ENCODE assay signal across 9 cellular contexts in the genomic region with DNA sequence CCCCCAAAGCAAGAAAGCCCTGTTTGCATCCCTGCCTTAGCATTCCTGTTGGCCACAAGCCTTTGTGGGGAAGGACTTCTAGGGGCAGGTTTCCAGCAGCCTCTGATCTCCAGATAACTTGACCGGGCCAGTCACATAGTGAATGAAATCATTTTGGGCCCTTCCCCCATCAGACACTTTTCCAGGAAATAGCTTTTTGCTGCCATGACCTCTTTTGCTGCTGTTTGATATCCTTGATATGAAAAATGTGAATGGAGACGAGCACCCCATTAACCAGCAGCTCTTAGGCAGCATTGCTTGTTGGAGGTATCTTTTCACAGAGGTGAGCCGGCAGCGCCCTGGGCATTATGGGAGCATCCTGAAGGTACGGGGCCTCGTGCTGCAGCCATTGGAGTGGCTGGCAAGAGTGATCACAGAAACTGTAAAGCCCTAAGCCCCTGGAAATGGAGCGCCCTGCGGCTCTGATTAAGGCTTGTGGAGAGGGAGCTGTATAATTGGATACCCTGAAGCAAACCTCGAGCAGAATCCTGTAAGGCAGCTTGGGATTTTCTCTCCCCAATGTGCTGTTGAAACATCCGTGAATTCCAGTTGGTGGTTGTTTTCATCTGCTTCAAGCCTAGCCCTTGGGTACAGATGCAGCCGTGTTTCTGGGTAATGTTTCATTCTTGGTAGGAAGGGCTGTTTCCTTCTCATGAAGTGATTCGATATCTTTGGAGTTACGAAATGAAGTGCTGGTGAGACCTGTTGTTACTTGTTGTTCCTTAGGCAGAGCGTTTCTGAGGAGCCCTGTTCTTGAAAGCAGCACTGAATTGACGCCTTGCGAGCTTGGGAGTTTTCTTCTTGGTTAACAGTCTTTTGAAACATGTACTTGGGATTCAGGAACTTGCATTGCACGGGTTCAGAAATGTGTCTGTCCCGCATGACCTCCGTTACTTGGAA.
A peak's percentile ranks its signal among the peaks of the same experiment; 100 is the strongest.
DNase-seq lines count a peak whose midpoint lies in the region; ATAC-seq and TF ChIP-seq lines count a peak whose summit lies in the region.
"Had no signal": no experiment of that assay in that cellular context is flagged by ENCODE, and none has a peak within 500 bp of the region (broad histone marks: within the 10 kb centered on the region; RNA-seq: fewer than 3 reads in every experiment).

No MANE protein-coding gene starts in this region.

- H3K79me2 ChIP-seq in osteoblast (ENCODE audit: insufficient read depth, low read length) = no peaks in the 10 kb centered on the region

- intact Hi-C loops in CD14-positive monocyte (cut with micrococcal nuclease) = no loop called here
- intact Hi-C loops in activated CD8-positive, alpha-beta T cell treated with anti-CD3 and anti-CD28 coated beads for 36 hours (cut with micrococcal nuclease) = no loop called here

- H3K27me3 Mint-ChIP-seq in CD14-positive monocyte (ENCODE audit: low read depth in 3 of 3) (peaks cover 0 to 2% (median 0%) of the 10 kb centered on the region in 3 donors), endodermal cell (ENCODE audit: insufficient read depth) (peaks cover 4% of the 10 kb centered on the region)
- H3K27me3 Mint-ChIP-seq in activated CD8-positive, alpha-beta T cell treated with anti-CD3 and anti-CD28 coated beads for 36 hours = peaks cover 2% of the 10 kb centered on the region

- 87 to 88% methylated on average over 8 to 19 of the region's 19 CpGs for WGBS in endodermal cell (ENCODE audit: insufficient coverage in 1 of 2, insufficient read length in 1 of 2), 2 experiments

- peaks cover 9% of the 10 kb centered on the region for H3K27me3 ChIP-seq in endodermal cell (ENCODE audit: control insufficient read depth, insufficient read depth, low read length, poor library complexity, severe bottlenecking)
- no peaks in the 10 kb centered on the region for H3K27me3 ChIP-seq in osteoblast (ENCODE audit: insufficient read depth, low read length)

- no peaks in the 10 kb centered on the region for H3K9me3 ChIP-seq in endodermal cell (ENCODE audit: control insufficient read depth, low read length)
- no peaks in the 10 kb centered on the region for H3K9me3 ChIP-seq in osteoblast (ENCODE audit: low read depth, low read length)

- H3K4me1 ChIP-seq in endodermal cell (ENCODE audit: control insufficient read depth, insufficient read depth, low read length) = peaks cover 3% of the 10 kb centered on the region
- peaks cover 17% of the 10 kb centered on the region for H3K4me1 ChIP-seq in osteoblast (ENCODE audit: insufficient read depth, low read length)

- no peak overlapping the region for H3K27ac ChIP-seq in endodermal cell (ENCODE audit: low read depth, low read length)
- H3K27ac ChIP-seq in osteoblast (ENCODE audit: low read depth, low read length) = peak overlapping the region; percentile 46

- H3K9me3 Mint-ChIP-seq in CD14-positive monocyte = no peaks in the 10 kb centered on the region
- H3K9me3 Mint-ChIP-seq in endodermal cell = no peaks in the 10 kb centered on the region
- peaks cover 2% of the 10 kb centered on the region for H3K9me3 Mint-ChIP-seq in activated CD8-positive, alpha-beta T cell treated with anti-CD3 and anti-CD28 coated beads for 36 hours

- peak overlapping the region; percentile 69 for H2AFZ ChIP-seq in osteoblast (ENCODE audit: low read length)

- H3K4me1 Mint-ChIP-seq in CD14-positive monocyte (peaks cover 79% of the 10 kb centered on the region), endodermal cell (peaks cover 14% of the 10 kb centered on the region)
- H3K4me1 Mint-ChIP-seq in activated CD8-positive, alpha-beta T cell treated with anti-CD3 and anti-CD28 coated beads for 36 hours (ENCODE audit: low read depth) = peaks cover 22% of the 10 kb centered on the region

- TF ChIP-seq CTCF in CD14-positive monocyte (IDR thresholded peaks at IDR 0.05) (no peak), endodermal cell (conservative IDR thresholded peaks at IDR 0.05) (no peak), osteoblast (IDR thresholded peaks at IDR 0.05; ENCODE audit: extremely low read depth, low read depth, low read length) (no peak)
- TF ChIP-seq CTCF in activated CD8-positive, alpha-beta T cell treated with anti-CD3 and anti-CD28 coated beads for 36 hours (IDR thresholded peaks at IDR 0.05) = no peak

- H4K20me1 ChIP-seq in osteoblast (ENCODE audit: insufficient read depth, low read length) = no peaks in the 10 kb centered on the region

- H3K36me3 Mint-ChIP-seq in CD14-positive monocyte (peaks cover 0 to 4% of the 10 kb centered on the region in 2 donors), endodermal cell (ENCODE audit: low read depth) (no peaks in the 10 kb centered on the region)
- no peaks in the 10 kb centered on the region for H3K36me3 Mint-ChIP-seq in activated CD8-positive, alpha-beta T cell treated with anti-CD3 and anti-CD28 coated beads for 36 hours (ENCODE audit: low read depth)

- no peak for TF ChIP-seq POLR2A in erythroblast (IDR thresholded peaks at IDR 0.05; ENCODE audit: low read length)

- no peak overlapping the region for H3K4me3 ChIP-seq in endodermal cell (ENCODE audit: low read length)
- no peak overlapping the region for H3K4me3 ChIP-seq in osteoblast (ENCODE audit: insufficient read depth, low read length)

- H3K4me3 Mint-ChIP-seq in CD14-positive monocyte = peak overlapping the region; percentile 53 to 86
- no peak overlapping the region for H3K4me3 Mint-ChIP-seq in endodermal cell
- H3K4me3 Mint-ChIP-seq in activated CD8-positive, alpha-beta T cell treated with anti-CD3 and anti-CD28 coated beads for 36 hours = no peak overlapping the region

- peak overlapping the region; percentile 35 to 88 (median 61) for H3K27ac Mint-ChIP-seq in CD14-positive monocyte
- H3K27ac Mint-ChIP-seq in endodermal cell = no peak overlapping the region
- H3K27ac Mint-ChIP-seq in activated CD8-positive, alpha-beta T cell treated with anti-CD3 and anti-CD28 coated beads for 36 hours = no peak overlapping the region

- no peak for ATAC-seq in GM19397 (IDR thresholded peaks at IDR 0.05; ENCODE audit: unreplicated experiment)
- no peak for ATAC-seq in activated CD8-positive, alpha-beta T cell treated with anti-CD3 and anti-CD28 coated beads for 36 hours

- DNase-seq in CD14-positive monocyte (ENCODE audit: low spot score) = peak; percentile 49
- DNase-seq in NCI-H82 (lab: John Stamatoyannopoulos, UW) = peak; percentile 87
- DNase-seq in endodermal cell = peak; percentile 55
- no peak for DNase-seq in osteoblast (ENCODE audit: insufficient read length, low spot score, missing footprints)
- no peak for DNase-seq in GOT3 (lab: John Stamatoyannopoulos, UW)
- no peak for DNase-seq in erythroblast (lab: John Stamatoyannopoulos, UW)
- no peak for DNase-seq in activated CD8-positive, alpha-beta T cell treated with anti-CD3 and anti-CD28 coated beads for 36 hours
- DNase-seq: stimulated activated CD4-positive, alpha-beta T cell treated with anti-CD3 and anti-CD28 coated beads, Interleukin-15, amount 100 ng/mL, for 24 hours had no signal

- peak overlapping the region; percentile 46 for H3K4me2 ChIP-seq in osteoblast (ENCODE audit: insufficient read depth, low read length)

- CTCF ChIA-PET in activated CD8-positive, alpha-beta T cell treated with anti-CD3 and anti-CD28 coated beads for 36 hours (lab: Charles Lee) = no interaction called here

- POLR2A ChIA-PET in activated CD8-positive, alpha-beta T cell treated with anti-CD3 and anti-CD28 coated beads for 36 hours (lab: Charles Lee) = no interaction called here

- no peaks in the 10 kb centered on the region for H3K36me3 ChIP-seq in endodermal cell (ENCODE audit: control insufficient read depth, insufficient read depth, low read length)
- no peaks in the 10 kb centered on the region for H3K36me3 ChIP-seq in osteoblast (ENCODE audit: insufficient read depth, low read length)

- H3K9ac ChIP-seq in endodermal cell (ENCODE audit: extremely low read depth, low read length, poor library complexity, severe bottlenecking) = no peak overlapping the region

Comparison
In these comparisons a context has a peak if more than half of its experiments do, and no peak if none do; other contexts are left out.
1. DNase-seq: peak in CD14-positive monocyte (single experiment), NCI-H82 (single experiment) and endodermal cell (single experiment); none in osteoblast (single experiment), GOT3 (single experiment), erythroblast (0 of 2) and activated CD8-positive, alpha-beta T cell treated with anti-CD3 and anti-CD28 coated beads for 36 hours (single experiment).
2. H3K27ac Mint-ChIP-seq: peak in CD14-positive monocyte (7 of 7); none in endodermal cell (single experiment) and activated CD8-positive, alpha-beta T cell treated with anti-CD3 and anti-CD28 coated beads for 36 hours (single experiment).
3. H3K4me3 Mint-ChIP-seq: peak in CD14-positive monocyte (2 of 2); none in endodermal cell (single experiment) and activated CD8-positive, alpha-beta T cell treated with anti-CD3 and anti-CD28 coated beads for 36 hours (single experiment).